In genomic region chr11:119095066-119095880, GRCh38 we compare ENCODE assay signal across 8 cellular contexts. TPM values are rescaled to one million over a fixed set of nuclear protein-coding genes. Genes with fewer than 3 reads are reported as not detected.
DNase-seq lines count a peak whose midpoint lies in the region; ATAC-seq and TF ChIP-seq lines count a peak whose summit lies in the region.

No MANE protein-coding gene starts in this region.

- H3K27me3 Mint-ChIP-seq in naive thymus-derived CD8-positive, alpha-beta T cell = peaks cover 0 to 3% (median 0%) of the 10 kb centered on the region in 5 donors
- H3K27me3 Mint-ChIP-seq in stimulated activated naive B cell treated with anti-CD40 and anti-IgM and Interleukin-4, amounts not matched to agents 10 μg/mL and 1 μg/mL and 100 μg/mL, for 72 hours = no peaks in the 10 kb centered on the region

- H3K27me3 ChIP-seq in H7 (ENCODE audit: control insufficient read depth, insufficient read depth, low read length) = no peaks in the 10 kb centered on the region

- peak overlapping the region; percentile 89 to 95 (median 92) for H3K4me3 Mint-ChIP-seq in naive thymus-derived CD8-positive, alpha-beta T cell
- peak overlapping the region; percentile 93 to 97 for H3K4me3 Mint-ChIP-seq in stimulated activated naive B cell treated with anti-CD40 and anti-IgM and Interleukin-4, amounts not matched to agents 10 μg/mL and 1 μg/mL and 100 μg/mL, for 72 hours

- H3K9me3 Mint-ChIP-seq in naive thymus-derived CD8-positive, alpha-beta T cell = no peaks in the 10 kb centered on the region
- H3K9me3 Mint-ChIP-seq in stimulated activated naive B cell treated with anti-CD40 and anti-IgM and Interleukin-4, amounts not matched to agents 10 μg/mL and 1 μg/mL and 100 μg/mL, for 72 hours = no peaks in the 10 kb centered on the region

- peak overlapping the region; percentile 79 to 98 (median 93) for H3K27ac Mint-ChIP-seq in naive thymus-derived CD8-positive, alpha-beta T cell
- H3K27ac Mint-ChIP-seq in stimulated activated naive B cell treated with anti-CD40 and anti-IgM and Interleukin-4, amounts not matched to agents 10 μg/mL and 1 μg/mL and 100 μg/mL, for 72 hours = peak overlapping the region; percentile 97

- CTCF ChIA-PET in RWPE1 (lab: Yijun Ruan, JAX) = interaction anchor here (0.7 to 1.5 kb wide), 4 partner anchors 10 to 559 kb away, joined by 3 to 10 read pairs (median 4); partner anchors contain the start of genes C2CD2L and HINFP

- peaks cover 0 to 31% (median 11%) of the 10 kb centered on the region in 3 donors for H3K36me3 Mint-ChIP-seq in naive thymus-derived CD8-positive, alpha-beta T cell
- peaks cover 35 to 50% of the 10 kb centered on the region in 2 donors for H3K36me3 Mint-ChIP-seq in stimulated activated naive B cell treated with anti-CD40 and anti-IgM and Interleukin-4, amounts not matched to agents 10 μg/mL and 1 μg/mL and 100 μg/mL, for 72 hours

- H3K4me1 Mint-ChIP-seq in naive thymus-derived CD8-positive, alpha-beta T cell = peaks cover 24 to 42% (median 37%) of the 10 kb centered on the region in 4 donors
- H3K4me1 Mint-ChIP-seq in stimulated activated naive B cell treated with anti-CD40 and anti-IgM and Interleukin-4, amounts not matched to agents 10 μg/mL and 1 μg/mL and 100 μg/mL, for 72 hours = peaks cover 30 to 61% of the 10 kb centered on the region in 2 donors

- ATAC-seq in naive thymus-derived CD8-positive, alpha-beta T cell = peak; percentile 88 to 91
- ATAC-seq in stimulated activated naive B cell treated with anti-CD40 and anti-IgM and Interleukin-4, amounts not matched to agents 10 μg/mL and 1 μg/mL and 100 μg/mL, for 72 hours (replicated peaks) = peak; percentile 88 to 92

- H3K36me3 ChIP-seq in H7 (replicated peaks; ENCODE audit: control insufficient read depth, insufficient read depth, low read length) = peaks cover 32% of the 10 kb centered on the region

- DNase-seq in ELR (ENCODE audit: low read depth) (peak; percentile 100), H7 (peak; percentile 99), LoVo (ENCODE audit: low spot score) (peak; percentile 99), RWPE1 (ENCODE audit: low spot score) (peak; percentile 100), fibroblast of peridontal ligament (ENCODE audit: extremely low read depth) (peak; percentile 99)
- peak; percentile 98 for DNase-seq in activated T-helper 9 cell treated with anti-CD3 and anti-CD28 coated beads, Interleukin-2, amount 50 U/mL, for 16 hours (ENCODE audit: low read depth)
- DNase-seq in naive thymus-derived CD8-positive, alpha-beta T cell = peak; percentile 96 to 100 (median 100)
- peak; percentile 99 for DNase-seq in stimulated activated naive B cell treated with anti-CD40 and anti-IgM and Interleukin-4, amounts not matched to agents 10 μg/mL and 1 μg/mL and 100 μg/mL, for 72 hours

- H3K4me3 ChIP-seq in H7 (ENCODE audit: insufficient read depth, low read depth, low read length) = peak overlapping the region; percentile 98

- H3K27ac ChIP-seq in RWPE1 = peak overlapping the region; percentile 89

- peak; percentile 35; the same call in 1 of the 2 replicates for TF ChIP-seq CTCF in RWPE1 (conservative IDR thresholded peaks at IDR 0.05; ENCODE audit: low read depth)

- POLR2A ChIA-PET in RWPE1 (lab: Yijun Ruan, JAX; ENCODE audit: low non-redundant PET) = interaction anchor here (0.6 to 0.7 kb wide), 2 partner anchors 11 to 28 kb away, joined by 3 to 4 read pairs; partner anchors contain the start of genes HMBS and VPS11
- POLR2A ChIA-PET in naive thymus-derived CD8-positive, alpha-beta T cell (lab: Charles Lee) = interaction anchor here (0.6 to 7.1 kb wide), 27 partner anchors 10 to 693 kb away, joined by 3 to 79 read pairs (median 5); partner anchors contain the start of genes C2CD2L, CBL, CENATAC and HINFP

RNA-seq across cellular contexts. Expression of gene DPAGT1, which starts 6.4 kb away (rescaled TPM):
- total RNA-seq in H7 (2014; rRNA removed; shearing (Covaris generic)) = 30.7 and 44.3 TPM in 2 replicates
- total RNA-seq in naive thymus-derived CD8-positive, alpha-beta T cell = 10 to 100 TPM; 29.0 to 37.5 TPM
- polyA plus RNA-seq in naive thymus-derived CD8-positive, alpha-beta T cell = 10 to 100 TPM; 28.7 to 30.8 (median 29.0) TPM

RNA-seq across cellular contexts. Expression of gene HMBS, which starts 10.6 kb away (rescaled TPM):
- total RNA-seq in H7 (2014; rRNA removed; shearing (Covaris generic)) = 12.2 and 14.3 TPM in 2 replicates
- 1 to 10 TPM; 6.9 to 8.0 TPM for total RNA-seq in naive thymus-derived CD8-positive, alpha-beta T cell
- 10 to 100 TPM; 20.0 to 32.7 (median 24.3) TPM for polyA plus RNA-seq in naive thymus-derived CD8-positive, alpha-beta T cell

RNA-seq across cellular contexts. Expression of gene C2CD2L, which starts 11.9 kb away (rescaled TPM):
- 4.8 and 7.0 TPM in 2 replicates for total RNA-seq in H7 (2014; rRNA removed; shearing (Covaris generic))
- 10 to 100 TPM; 27.0 to 27.8 TPM for total RNA-seq in naive thymus-derived CD8-positive, alpha-beta T cell
- polyA plus RNA-seq in naive thymus-derived CD8-positive, alpha-beta T cell = 1 to 10 TPM; 3.4 to 10.0 (median 4.0) TPM

RNA-seq across cellular contexts. Expression of gene HINFP, which starts 26.1 kb away (rescaled TPM):
- total RNA-seq in H7 (2014; rRNA removed; shearing (Covaris generic)) = 21.2 and 33.2 TPM in 2 replicates
- total RNA-seq in naive thymus-derived CD8-positive, alpha-beta T cell = 10 to 100 TPM; 66.0 to 68.6 TPM
- polyA plus RNA-seq in naive thymus-derived CD8-positive, alpha-beta T cell = 10 to 100 TPM in 1 of 3 donors, 1 to 10 TPM in 2; 7.3 to 24.9 (median 7.5) TPM

RNA-seq across cellular contexts. Expression of gene VPS11, which starts 27.7 kb away (rescaled TPM):
- total RNA-seq in H7 (2014; rRNA removed; shearing (Covaris generic)) = 17.5 and 21.9 TPM in 2 replicates
- total RNA-seq in naive thymus-derived CD8-positive, alpha-beta T cell = 10 to 100 TPM; 63.3 to 68.0 TPM
- polyA plus RNA-seq in naive thymus-derived CD8-positive, alpha-beta T cell = 10 to 100 TPM; 43.2 to 58.4 (median 44.8) TPM

Comparison
In these comparisons a context has a peak if more than half of its experiments do, and no peak if none do; other contexts are left out.
1. Peak in every context shown above with its lines: DNase-seq, ATAC-seq, H3K4me3 ChIP-seq and H3K27ac ChIP-seq.